ENCODE assay signal across 26 cellular contexts in the genomic region with DNA sequence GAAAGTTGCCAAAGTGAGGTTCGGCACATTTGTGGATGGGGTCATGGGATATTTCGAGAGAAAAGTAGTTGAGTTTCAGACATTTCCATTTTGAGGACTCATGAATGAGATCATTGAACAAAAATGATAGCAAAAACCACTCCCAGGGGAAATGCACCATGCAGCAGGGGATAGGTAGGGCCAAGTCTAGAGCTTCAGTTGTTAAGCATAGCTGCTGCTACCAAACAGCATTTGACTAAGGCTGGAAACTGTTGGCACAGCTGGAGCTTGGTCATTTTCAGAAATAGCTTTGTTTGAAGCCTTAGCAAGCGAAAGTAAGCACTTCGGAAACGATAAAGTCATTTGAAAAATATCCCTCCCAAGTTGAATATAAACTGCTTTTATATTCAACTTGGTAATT.
"Had no signal": no experiment of that assay in that cellular context is flagged by ENCODE, and none has a peak within 500 bp of the region (broad histone marks: within the 10 kb centered on the region; RNA-seq: fewer than 3 reads in every experiment).

No MANE protein-coding gene starts in this region.

- FAIRE-seq: astrocyte had no signal

- H3K4me3 ChIP-seq: cardiac muscle cell, Peyer's patch, SJCRH30 had no signal

- H3K27ac ChIP-seq: brain microvascular endothelial cell, cardiac muscle cell, KMS-11, Peyer's patch, RWPE1, SJCRH30 had no signal

- DNase-seq: activated CD4-positive, alpha-beta T cell treated with anti-CD3 and anti-CD28 coated beads for 48 hours; activated CD4-positive, alpha-beta T cell treated with anti-CD3 and anti-CD28 coated beads, Interleukin-2, amount 50 U/mL, for 4 hours; activated CD4-positive, CD25-positive, alpha-beta regulatory T cell treated with anti-CD3 and anti-CD28 coated beads, Interleukin-2, amount 50 U/mL, for 72 hours; activated gamma-delta T cell; activated naive CD4-positive, alpha-beta T cell treated with anti-CD3 and anti-CD28 coated beads for 36 hours; activated T-cell treated with anti-CD3 and anti-CD28 coated beads for 4 hours; activated T-cell treated with anti-CD3 and anti-CD28 coated beads, Interleukin-2, amount 50 U/mL, for 48 hours; amygdala; brain microvascular endothelial cell; MV-4-11; NCI-H1105 treated with DMSO at 0.1 percent for 48 hours; NCI-H1436 treated with DMSO at 0.1 percent for 48 hours; NCI-H187; NCI-H2171 treated with DMSO at 0.1 percent for 48 hours; NCI-H226; NCI-H526; NCI-H82; NK-92 treated with Interleukin-12 subunit alpha and Interleukin-12 subunit beta, amount 100 ng/mL, for 24 hours; Peyer's patch; Right ventricle myocardium superior; SJCRH30; SW 1271 had no signal
